Comparison of ENCODE assay signal across 26 cellular contexts in the genomic region with DNA sequence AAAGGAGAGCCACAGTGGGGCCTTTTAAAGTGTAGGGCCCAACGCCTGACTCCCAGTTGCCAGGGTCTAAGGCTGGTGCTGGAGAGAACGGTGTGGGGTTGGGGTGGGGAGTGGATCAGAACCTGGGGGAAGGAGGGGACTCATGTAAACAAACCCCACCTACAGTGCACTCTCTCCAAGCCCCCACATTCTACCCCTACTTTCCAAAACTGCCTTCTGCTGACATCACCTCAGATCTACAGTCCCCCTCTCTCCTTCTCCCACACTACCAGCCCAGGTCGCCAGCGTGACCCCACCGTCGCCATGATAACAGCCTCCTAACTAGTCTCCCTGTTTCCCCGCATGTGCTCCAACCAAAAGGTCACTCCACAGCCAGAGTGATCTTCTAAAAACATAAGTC. TPM values are rescaled to one million over a fixed set of nuclear protein-coding genes. Genes with fewer than 3 reads are reported as not detected.
"Had no signal": no experiment of that assay in that cellular context is flagged by ENCODE, and none has a peak within 500 bp of the region (broad histone marks: within the 10 kb centered on the region; RNA-seq: fewer than 3 reads in every experiment).

No MANE protein-coding gene starts in this region.

- H3K27ac ChIP-seq: colonic mucosa, neural progenitor cell, psoas muscle, skin epidermis, thoracic aorta, tibial nerve, vagina had no signal

- H3K27me3 ChIP-seq: colonic mucosa, neural progenitor cell, vagina had no signal

- H3K9me3 Mint-ChIP-seq: dendritic cell treated with granulocyte-macrophage colony-stimulating factor and Interleukin-4, amounts not matched to agents 40 ng/mL and 50 ng/mL, for 4 days; endodermal cell; naive thymus-derived CD4-positive, alpha-beta T cell; nephron; neural progenitor cell; stimulated activated naive B cell treated with anti-CD40 and anti-IgM and Interleukin-4, amounts not matched to agents 10 μg/mL and 1 μg/mL and 100 μg/mL, for 72 hours; stimulated activated naive CD8-positive, alpha-beta T cell treated with anti-CD3 and anti-CD28 coated beads, Interleukin-15, Interleukin-2, amounts not matched to agents 100 ng/mL and 50 ng/mL, for 24 hours had no signal

- H3K4me3 Mint-ChIP-seq: dendritic cell treated with granulocyte-macrophage colony-stimulating factor and Interleukin-4, amounts not matched to agents 40 ng/mL and 50 ng/mL, for 4 days; endodermal cell; naive thymus-derived CD4-positive, alpha-beta T cell; nephron; neural progenitor cell; stimulated activated naive B cell treated with anti-CD40 and anti-IgM and Interleukin-4, amounts not matched to agents 10 μg/mL and 1 μg/mL and 100 μg/mL, for 72 hours; stimulated activated naive CD8-positive, alpha-beta T cell treated with anti-CD3 and anti-CD28 coated beads, Interleukin-15, Interleukin-2, amounts not matched to agents 100 ng/mL and 50 ng/mL, for 24 hours had no signal

- H3K4me1 Mint-ChIP-seq: naive thymus-derived CD4-positive, alpha-beta T cell had no signal

- H3K36me3 Mint-ChIP-seq: naive thymus-derived CD4-positive, alpha-beta T cell; neural progenitor cell; stimulated activated naive B cell treated with anti-CD40 and anti-IgM and Interleukin-4, amounts not matched to agents 10 μg/mL and 1 μg/mL and 100 μg/mL, for 72 hours had no signal

- ATAC-seq: left lobe of liver; naive thymus-derived CD4-positive, alpha-beta T cell; psoas muscle; right cardiac atrium; stimulated activated naive B cell treated with anti-CD40 and anti-IgM and Interleukin-4, amounts not matched to agents 10 μg/mL and 1 μg/mL and 100 μg/mL, for 72 hours had no signal

- H3K27ac Mint-ChIP-seq: dendritic cell treated with granulocyte-macrophage colony-stimulating factor and Interleukin-4, amounts not matched to agents 40 ng/mL and 50 ng/mL, for 4 days; endodermal cell; naive thymus-derived CD4-positive, alpha-beta T cell; nephron; neural progenitor cell; stimulated activated naive B cell treated with anti-CD40 and anti-IgM and Interleukin-4, amounts not matched to agents 10 μg/mL and 1 μg/mL and 100 μg/mL, for 72 hours; stimulated activated naive CD8-positive, alpha-beta T cell treated with anti-CD3 and anti-CD28 coated beads, Interleukin-15, Interleukin-2, amounts not matched to agents 100 ng/mL and 50 ng/mL, for 24 hours had no signal

- H3K4me2 ChIP-seq: neural progenitor cell had no signal

- DNase-seq: colonic mucosa; effector CD8-positive, alpha-beta T cell; esophagus squamous epithelium; foreskin melanocyte; mesendoderm; midbrain; naive thymus-derived CD4-positive, alpha-beta T cell; nucleus accumbens; psoas muscle; stimulated activated CD4-positive, alpha-beta T cell treated with anti-CD3 and anti-CD28 coated beads, Interleukin-15, amount 100 ng/mL, for 24 hours; stimulated activated CD4-positive, alpha-beta T cell treated with anti-CD3 and anti-CD28 coated beads, Interleukin-2, amount 100 ng/mL, for 48 hours; stimulated activated naive B cell treated with anti-CD40 and anti-IgM and Interleukin-4, amounts not matched to agents 10 μg/mL and 1 μg/mL and 100 μg/mL, for 72 hours had no signal

- H3K9me3 ChIP-seq: colonic mucosa, esophagus squamous epithelium, psoas muscle, thoracic aorta, tibial nerve, vagina had no signal

- H2AFZ ChIP-seq: neural progenitor cell had no signal

- H3K4me1 ChIP-seq: colonic mucosa, psoas muscle, tibial nerve had no signal

- H3K36me3 ChIP-seq: colonic mucosa, esophagus squamous epithelium, neural progenitor cell, thoracic aorta, tibial nerve, vagina had no signal

- H3K4me3 ChIP-seq: colonic mucosa, esophagus squamous epithelium, neural progenitor cell, psoas muscle, skin epidermis, thoracic aorta, tibial nerve, vagina had no signal

- FAIRE-seq: keratinocyte had no signal

- H3K9ac ChIP-seq: neural progenitor cell had no signal

RNA-seq across cellular contexts. Expression of gene TNNT2, which starts 26.6 kb away (rescaled TPM):
- total RNA-seq: cerebellum; lung microvascular endothelial cell; naive thymus-derived CD4-positive, alpha-beta T cell had no signal
- polyA plus RNA-seq: naive thymus-derived CD4-positive, alpha-beta T cell had no signal

RNA-seq across cellular contexts. Expression of gene LAD1, which starts 48.2 kb away (rescaled TPM):
- total RNA-seq: cerebellum, lung microvascular endothelial cell, tibial nerve had no signal
- polyA plus RNA-seq: naive thymus-derived CD4-positive, alpha-beta T cell had no signal
